In genomic region chr6:26553739-26554668, GRCh38 we compare ENCODE assay signal across 1 cellular context.
A peak's percentile ranks its signal among the peaks of the same experiment; 100 is the strongest.
TF ChIP-seq lines count a peak whose summit lies in the region.

No MANE protein-coding gene starts in this region.

TF ChIP-seq in HepG2, 621 proteins besides CTCF, POLR2A, EP300 and RAD21 (continued from another document and continues in another):
- TF ChIP-seq ZBTB2 (CRISPR knock-in tag; IDR thresholded peaks at IDR 0.05; ENCODE audit: low read depth) (0 out of 2 replicates have a peak, but pooled peaks have one; percentile 3), KLF12 (CRISPR knock-in tag; IDR thresholded peaks at IDR 0.05; ENCODE audit: borderline replicate concordance) (no peak), ZNF766 (CRISPR knock-in tag; IDR thresholded peaks at IDR 0.05; ENCODE audit: borderline replicate concordance) (peak; percentile 27; the same call in 1 of the 2 replicates), TIGD3 (CRISPR knock-in tag; IDR thresholded peaks at IDR 0.05; ENCODE audit: borderline replicate concordance) (no peak), ATF7-NPFF (CRISPR knock-in tag; IDR thresholded peaks at IDR 0.05; ENCODE audit: low read depth) (no peak), RBAK (CRISPR knock-in tag; IDR thresholded peaks at IDR 0.05) (no peak), ZHX2 (IDR thresholded peaks at IDR 0.05; ENCODE audit: low read depth) (no peak), ZHX2 (CRISPR knock-in tag; IDR thresholded peaks at IDR 0.05; ENCODE audit: borderline replicate concordance) (0 out of 2 replicates have a peak, but pooled peaks have one; percentile 36), SOX13 (IDR thresholded peaks at IDR 0.05) (no peak; the same call in 1 of the 2 replicates), SOX13 (CRISPR knock-in tag; conservative IDR thresholded peaks at IDR 0.05 in 1 of 2, IDR thresholded peaks at IDR 0.05 in 1 of 2) (0 out of 4 replicates have a peak, but pooled peaks of 1 of the 2 experiments have one; percentile 19), TP53 (CRISPR knock-in tag; conservative IDR thresholded peaks at IDR 0.05) (0 out of 2 replicates have a peak, but pooled peaks have one; percentile 36), NFAT5 (CRISPR knock-in tag; IDR thresholded peaks at IDR 0.05) (0 out of 2 replicates have a peak, but pooled peaks have one; percentile 31), BORCS8-MEF2B (CRISPR knock-in tag; IDR thresholded peaks at IDR 0.05) (0 out of 2 replicates have a peak, but pooled peaks have one; percentile 14), NFATC3 (CRISPR knock-in tag; IDR thresholded peaks at IDR 0.05) (0 out of 2 replicates have a peak, but pooled peaks have one; percentile 64), PRPF4 (IDR thresholded peaks at IDR 0.05; ENCODE audit: low read depth, low read length, poor library complexity, severe bottlenecking) (peak; percentile 81), ZSCAN9 (CRISPR knock-in tag; IDR thresholded peaks at IDR 0.05; ENCODE audit: borderline replicate concordance) (no peak), SIN3A (IDR thresholded peaks at IDR 0.05; ENCODE audit: borderline replicate concordance, low read depth, low read length) (peak; percentile 54; the same call in 1 of the 2 replicates), ZSCAN25 (CRISPR knock-in tag; IDR thresholded peaks at IDR 0.05) (no peak), ZNF333 (CRISPR knock-in tag; IDR thresholded peaks at IDR 0.05; ENCODE audit: borderline replicate concordance) (no peak), SOX6 (IDR thresholded peaks at IDR 0.05) (no peak), SOX6 (CRISPR knock-in tag; IDR thresholded peaks at IDR 0.05) (peak; percentile 66), ONECUT2 (CRISPR knock-in tag; IDR thresholded peaks at IDR 0.05) (peak; percentile 94), TRAFD1 (CRISPR knock-in tag; IDR thresholded peaks at IDR 0.05; ENCODE audit: borderline replicate concordance) (0 out of 2 replicates have a peak, but pooled peaks have one; percentile 26), ATF1 (CRISPR knock-in tag; IDR thresholded peaks at IDR 0.05) (no peak; the same call in 1 of the 2 replicates), ZFP90 (CRISPR knock-in tag; IDR thresholded peaks at IDR 0.05; ENCODE audit: borderline replicate concordance) (peak; percentile 39; the same call in 1 of the 2 replicates), YEATS2 (CRISPR knock-in tag; IDR thresholded peaks at IDR 0.05; ENCODE audit: borderline replicate concordance) (peak; percentile 37; the same call in 1 of the 2 replicates), TBX3 (IDR thresholded peaks at IDR 0.05; ENCODE audit: borderline replicate concordance) (no peak), ZNF530 (CRISPR knock-in tag; IDR thresholded peaks at IDR 0.05; ENCODE audit: low read depth) (no peak), ZNF503 (CRISPR knock-in tag; IDR thresholded peaks at IDR 0.05) (peak; percentile 52; the same call in 1 of the 2 replicates), IKZF5 (CRISPR knock-in tag; IDR thresholded peaks at IDR 0.05) (peak; percentile 64), ZBTB43 (CRISPR knock-in tag; conservative IDR thresholded peaks at IDR 0.05) (0 out of 2 replicates have a peak, but pooled peaks have one; percentile 6)
